Comparison of ENCODE assay signal across 9 cellular contexts in genomic region chr18:50307400-50307737, GRCh38. TPM values are rescaled to one million over a fixed set of nuclear protein-coding genes. Genes with fewer than 3 reads are reported as not detected.
DNase-seq lines count a peak whose midpoint lies in the region; ATAC-seq and TF ChIP-seq lines count a peak whose summit lies in the region.
"Had no signal": no experiment of that assay in that cellular context is flagged by ENCODE, and none has a peak within 500 bp of the region (broad histone marks: within the 10 kb centered on the region; RNA-seq: fewer than 3 reads in every experiment).

No MANE protein-coding gene starts in this region.

- no peaks in the 10 kb centered on the region for H3K9me3 ChIP-seq in tibial artery

- H3K27me3 ChIP-seq in kidney epithelial cell (ENCODE audit: control insufficient read depth, insufficient read depth, low read length): peaks cover 2% of the 10 kb centered on the region
- H3K27me3 ChIP-seq in tibial artery: peaks cover 0 to 10% of the 10 kb centered on the region in 2 donors

- peaks cover 6% of the 10 kb centered on the region for H3K36me3 Mint-ChIP-seq in activated CD8-positive, alpha-beta memory T cell treated with anti-CD3 and anti-CD28 coated beads, Interleukin-2, amount 10 ng/mL, durations not matched to agents 7 days and 5 days
- no peaks in the 10 kb centered on the region for H3K36me3 Mint-ChIP-seq in activated naive CD8-positive, alpha-beta T cell treated with anti-CD3 and anti-CD28 coated beads, Interleukin-2, amount 50 U/mL, for 24 hours (ENCODE audit: low read depth)

- peak overlapping the region; percentile 67 for H3K27ac Mint-ChIP-seq in activated CD8-positive, alpha-beta memory T cell treated with anti-CD3 and anti-CD28 coated beads, Interleukin-2, amount 10 ng/mL, durations not matched to agents 7 days and 5 days
- H3K27ac Mint-ChIP-seq in activated naive CD8-positive, alpha-beta T cell treated with anti-CD3 and anti-CD28 coated beads, Interleukin-2, amount 50 U/mL, for 24 hours: peak overlapping the region; percentile 87

- peak overlapping the region; percentile 82 for H3K4me3 Mint-ChIP-seq in activated CD8-positive, alpha-beta memory T cell treated with anti-CD3 and anti-CD28 coated beads, Interleukin-2, amount 10 ng/mL, durations not matched to agents 7 days and 5 days
- H3K4me3 Mint-ChIP-seq in activated naive CD8-positive, alpha-beta T cell treated with anti-CD3 and anti-CD28 coated beads, Interleukin-2, amount 50 U/mL, for 24 hours: peak overlapping the region; percentile 88

- CTCF ChIA-PET in activated CD8-positive, alpha-beta memory T cell treated with anti-CD3 and anti-CD28 coated beads, Interleukin-2, amount 10 ng/mL, durations not matched to agents 7 days and 5 days (lab: Charles Lee): interaction anchor here (1.0 to 3.4 kb wide), 5 partner anchors 9 to 50 kb away, joined by 3 to 17 read pairs (median 10); partner anchors contain the start of gene CFAP53

- peaks cover 0 to 10% (median 2%) of the 10 kb centered on the region in 4 donors for H3K4me1 ChIP-seq in tibial artery

- TF ChIP-seq CTCF in kidney epithelial cell (IDR thresholded peaks at IDR 0.05; ENCODE audit: insufficient read depth, low read length, poor library complexity, severe bottlenecking): no peak
- TF ChIP-seq CTCF in tibial artery (IDR thresholded peaks at IDR 0.05): no peak

- no peak overlapping the region for H3K27ac ChIP-seq in tibial artery
- H3K27ac ChIP-seq: C4-2B had no signal

- H3K36me3 ChIP-seq in kidney epithelial cell (ENCODE audit: control insufficient read depth, insufficient read depth, low read length) (no peaks in the 10 kb centered on the region), tibial artery (no peaks in the 10 kb centered on the region)

- no peak for DNase-seq in activated CD8-positive, alpha-beta memory T cell treated with anti-CD3 and anti-CD28 coated beads, Interleukin-2, amount 10 ng/mL, durations not matched to agents 7 days and 5 days
- no peak for DNase-seq in activated CD8-positive, alpha-beta memory T cell treated with anti-CD3 and anti-CD28 coated beads, Interleukin-2, amount 50 U/mL, for 4 hours
- no peak for DNase-seq in activated naive CD8-positive, alpha-beta T cell treated with anti-CD3 and anti-CD28 coated beads, Interleukin-2, amount 50 U/mL, for 24 hours
- DNase-seq in kidney epithelial cell (ENCODE audit: low read depth) (no peak), tibial artery (no peak), NCI-H526 treated with DMSO at 0.1 percent for 48 hours (lab: John Stamatoyannopoulos, UW) (no peak), GM19238 (ENCODE audit: insufficient read length, low spot score) (no peak), COLO829 (ENCODE audit: low spot score) (no peak)

- peaks cover 14% of the 10 kb centered on the region for H3K4me1 Mint-ChIP-seq in activated CD8-positive, alpha-beta memory T cell treated with anti-CD3 and anti-CD28 coated beads, Interleukin-2, amount 10 ng/mL, durations not matched to agents 7 days and 5 days
- H3K4me1 Mint-ChIP-seq in activated naive CD8-positive, alpha-beta T cell treated with anti-CD3 and anti-CD28 coated beads, Interleukin-2, amount 50 U/mL, for 24 hours: peaks cover 13% of the 10 kb centered on the region

- H3K4me3 ChIP-seq in kidney epithelial cell (ENCODE audit: low read depth, low read length): peak overlapping the region; percentile 36
- peak overlapping the region; percentile 42 to 54 for H3K4me3 ChIP-seq in tibial artery

- intact Hi-C loops in tibial artery (cut with DNase I; ENCODE audit: low total_unique reads): no loop called here

- peaks cover 35% of the 10 kb centered on the region for H3K27me3 Mint-ChIP-seq in activated CD8-positive, alpha-beta memory T cell treated with anti-CD3 and anti-CD28 coated beads, Interleukin-2, amount 10 ng/mL, durations not matched to agents 7 days and 5 days
- peaks cover 21% of the 10 kb centered on the region for H3K27me3 Mint-ChIP-seq in activated naive CD8-positive, alpha-beta T cell treated with anti-CD3 and anti-CD28 coated beads, Interleukin-2, amount 50 U/mL, for 24 hours

- H3K9me3 Mint-ChIP-seq in activated CD8-positive, alpha-beta memory T cell treated with anti-CD3 and anti-CD28 coated beads, Interleukin-2, amount 10 ng/mL, durations not matched to agents 7 days and 5 days (ENCODE audit: low read depth): peaks cover 6% of the 10 kb centered on the region
- peaks cover 5% of the 10 kb centered on the region for H3K9me3 Mint-ChIP-seq in activated naive CD8-positive, alpha-beta T cell treated with anti-CD3 and anti-CD28 coated beads, Interleukin-2, amount 50 U/mL, for 24 hours

- peak; percentile 40 for ATAC-seq in activated CD8-positive, alpha-beta memory T cell treated with anti-CD3 and anti-CD28 coated beads, Interleukin-2, amount 10 ng/mL, durations not matched to agents 7 days and 5 days
- ATAC-seq in activated naive CD8-positive, alpha-beta T cell treated with anti-CD3 and anti-CD28 coated beads, Interleukin-2, amount 50 U/mL, for 24 hours: no peak

RNA-seq across cellular contexts. Expression of gene CXXC1, which starts 19.9 kb away (rescaled TPM):
- total RNA-seq in activated CD8-positive, alpha-beta memory T cell treated with anti-CD3 and anti-CD28 coated beads, Interleukin-2, amount 10 ng/mL, durations not matched to agents 7 days and 5 days: 100 to 1,000 TPM; 128 to 150 TPM
- 41.3 and 45.8 TPM in 2 replicates for total RNA-seq in kidney epithelial cell

RNA-seq across cellular contexts. Expression of gene MBD1, which starts 26.0 kb away (rescaled TPM):
- total RNA-seq in activated CD8-positive, alpha-beta memory T cell treated with anti-CD3 and anti-CD28 coated beads, Interleukin-2, amount 10 ng/mL, durations not matched to agents 7 days and 5 days: 100 to 1,000 TPM in 1 of 2 experiments, 10 to 100 TPM in 1; 97.8 to 106 TPM
- total RNA-seq in kidney epithelial cell: 72.2 and 91.9 TPM in 2 replicates

RNA-seq across cellular contexts. Expression of gene CFAP53, which starts 41.1 kb away (rescaled TPM):
- under 1 TPM; 0.16 to 0.50 TPM for total RNA-seq in activated CD8-positive, alpha-beta memory T cell treated with anti-CD3 and anti-CD28 coated beads, Interleukin-2, amount 10 ng/mL, durations not matched to agents 7 days and 5 days
- 0.29 and 1.3 TPM in 2 replicates for total RNA-seq in kidney epithelial cell
